30 cellular contexts compared by ENCODE assay signal in genomic region chr4:185465707-185466106, GRCh38. TPM values are rescaled to one million over a fixed set of nuclear protein-coding genes. Genes with fewer than 3 reads are reported as not detected.
"Had no signal": no experiment of that assay in that cellular context is flagged by ENCODE, and none has a peak within 500 bp of the region (broad histone marks: within the 10 kb centered on the region; RNA-seq: fewer than 3 reads in every experiment).

No MANE protein-coding gene starts in this region.

- DNase-seq: natural killer cell; occipital lobe; ovary; psoas muscle; right cardiac atrium; spleen; stimulated activated CD4-positive, alpha-beta T cell treated with anti-CD3 and anti-CD28 coated beads, Interleukin-12 subunit alpha, Interleukin-12 subunit beta, amount 100 ng/mL, for 4 hours; stimulated activated CD4-positive, alpha-beta T cell treated with anti-CD3 and anti-CD28 coated beads, Interleukin-1b, Interleukin-23, amount 100 ng/mL, for 48 hours; stimulated activated CD4-positive, alpha-beta T cell treated with anti-CD3 and anti-CD28 coated beads, Interleukin-4, amount 100 ng/mL, for 1 hour; stimulated activated CD4-positive, alpha-beta T cell treated with anti-CD3 and anti-CD28 coated beads, Interleukin-4, amount 100 ng/mL, for 4 hours; stimulated activated CD8-positive, alpha-beta memory T cell treated with anti-CD3 and anti-CD28 coated beads, Interleukin-4, amount 100 ng/mL, for 48 hours; stimulated activated naive CD4-positive, alpha-beta T cell; stimulated activated naive CD8-positive, alpha-beta T cell treated with anti-CD3 and anti-CD28 coated beads, Interleukin-15, amount 100 ng/mL, for 72 hours; stimulated activated naive CD8-positive, alpha-beta T cell treated with anti-CD3 and anti-CD28 coated beads, Interleukin-15, Interleukin-2, amounts not matched to agents 100 U/mL and 50 U/mL, for 24 hours; substantia nigra; testis; tibial artery; transverse colon; upper lobe of right lung; uterus had no signal

- H3K9me3 Mint-ChIP-seq: natural killer cell; nephron; neural progenitor cell; stimulated activated memory B cell treated with anti-CD40 and anti-IgM and Interleukin-4, amounts not matched to agents 10 μg/mL and 1 μg/mL and 100 μg/mL, for 72 hours; stimulated activated naive CD8-positive, alpha-beta T cell treated with anti-CD3 and anti-CD28 coated beads, Interleukin-15, amount 100 ng/mL, for 72 hours; type B pancreatic cell had no signal

- H3K9me3 ChIP-seq: ovary, psoas muscle, spleen, suprapubic skin, testis, tibial artery, transverse colon, upper lobe of right lung, uterus had no signal

- H3K27me3 ChIP-seq: ovary, suprapubic skin, testis, tibial artery, transverse colon, upper lobe of right lung, uterus had no signal

- H3K27me3 Mint-ChIP-seq: stimulated activated memory B cell treated with anti-CD40 and anti-IgM and Interleukin-4, amounts not matched to agents 10 μg/mL and 1 μg/mL and 100 μg/mL, for 72 hours had no signal

- H3K79me2 ChIP-seq: parathyroid adenoma had no signal

- H3K27ac Mint-ChIP-seq: natural killer cell; nephron; neural progenitor cell; progenitor cell of endocrine pancreas; stimulated activated memory B cell treated with anti-CD40 and anti-IgM and Interleukin-4, amounts not matched to agents 10 μg/mL and 1 μg/mL and 100 μg/mL, for 72 hours; stimulated activated naive CD8-positive, alpha-beta T cell treated with anti-CD3 and anti-CD28 coated beads, Interleukin-15, amount 100 ng/mL, for 72 hours; type B pancreatic cell had no signal

- H3K9ac ChIP-seq: neural progenitor cell, parathyroid adenoma had no signal

- ATAC-seq: natural killer cell; psoas muscle; right cardiac atrium; sciatic nerve; stimulated activated memory B cell treated with anti-CD40 and anti-IgM and Interleukin-4, amounts not matched to agents 10 μg/mL and 1 μg/mL and 100 μg/mL, for 72 hours; stimulated activated naive CD8-positive, alpha-beta T cell treated with anti-CD3 and anti-CD28 coated beads, Interleukin-15, amount 100 ng/mL, for 72 hours; stimulated activated naive CD8-positive, alpha-beta T cell treated with anti-CD3 and anti-CD28 coated beads, Interleukin-15, Interleukin-2, amounts not matched to agents 100 U/mL and 50 U/mL, for 24 hours; upper lobe of right lung had no signal

- H3K4me3 ChIP-seq: neural progenitor cell, ovary, psoas muscle, skin epidermis, smooth muscle cell, spleen, suprapubic skin, testis, tibial artery, transverse colon, upper lobe of right lung, uterus had no signal

- H3K27ac ChIP-seq: neural progenitor cell, ovary, parathyroid adenoma, psoas muscle, skin epidermis, spleen, suprapubic skin, testis, tibial artery, transverse colon, upper lobe of right lung, uterus had no signal

- H3K4me3 Mint-ChIP-seq: natural killer cell; nephron; neural progenitor cell; stimulated activated memory B cell treated with anti-CD40 and anti-IgM and Interleukin-4, amounts not matched to agents 10 μg/mL and 1 μg/mL and 100 μg/mL, for 72 hours; stimulated activated naive CD8-positive, alpha-beta T cell treated with anti-CD3 and anti-CD28 coated beads, Interleukin-15, amount 100 ng/mL, for 72 hours; type B pancreatic cell had no signal

- H3K4me1 ChIP-seq: parathyroid adenoma, psoas muscle, testis, uterus had no signal

- H3K4me2 ChIP-seq: neural progenitor cell, smooth muscle cell had no signal

- H3K36me3 ChIP-seq: neural progenitor cell, ovary, spleen, suprapubic skin, tibial artery, transverse colon, upper lobe of right lung, uterus had no signal

- H2AFZ ChIP-seq: neural progenitor cell, parathyroid adenoma had no signal

- H3K36me3 Mint-ChIP-seq: natural killer cell; neural progenitor cell; stimulated activated memory B cell treated with anti-CD40 and anti-IgM and Interleukin-4, amounts not matched to agents 10 μg/mL and 1 μg/mL and 100 μg/mL, for 72 hours; type B pancreatic cell had no signal

RNA-seq across cellular contexts. Expression of gene CCDC110, which starts 5.8 kb away (rescaled TPM):
- total RNA-seq: natural killer cell had no signal
